24 cellular contexts compared by ENCODE assay signal in genomic region chr9:114641974-114642373, GRCh38. TPM values are rescaled to one million over a fixed set of nuclear protein-coding genes. Genes with fewer than 3 reads are reported as not detected.
DNase-seq lines count a peak whose midpoint lies in the region; ATAC-seq and TF ChIP-seq lines count a peak whose summit lies in the region.
"Had no signal": no experiment of that assay in that cellular context is flagged by ENCODE, and none has a peak within 500 bp of the region (broad histone marks: within the 10 kb centered on the region; RNA-seq: fewer than 3 reads in every experiment).

No MANE protein-coding gene starts in this region.

- no peak overlapping the region for H3K27ac ChIP-seq in H9 (ENCODE audit: insufficient read length, low read depth, low read length)
- H3K27ac ChIP-seq: esophagus squamous epithelium, KMS-11, pancreas, Peyer's patch, vagina had no signal

- H2AK5ac ChIP-seq in H9 (ENCODE audit: insufficient read length, low read length), result no peak overlapping the region

- no peaks in the 10 kb centered on the region for H3K4me1 ChIP-seq in H9 (ENCODE audit: insufficient read depth, low read length)
- H3K4me1 ChIP-seq: esophagus squamous epithelium, pancreas, Peyer's patch, vagina had no signal

- no peak for ATAC-seq in stimulated activated naive CD8-positive, alpha-beta T cell treated with anti-CD3 and anti-CD28 coated beads, Interleukin-15, Interleukin-2, amounts not matched to agents 100 U/mL and 50 U/mL, for 24 hours
- ATAC-seq in GM21447 (IDR thresholded peaks at IDR 0.05; ENCODE audit: unreplicated experiment), result no peak

- no peak overlapping the region for H3K4ac ChIP-seq in H9 (ENCODE audit: low read depth, low read length)

- no peak overlapping the region for H4K91ac ChIP-seq in H9 (ENCODE audit: insufficient read length, low read depth, low read length)

- H2BK120ac ChIP-seq in H9 (ENCODE audit: low read depth, low read length, poor library complexity, severe bottlenecking), result no peak overlapping the region

- H2AFZ ChIP-seq in H9 (ENCODE audit: low read length), result no peak overlapping the region

- no peak overlapping the region for H3T11ph ChIP-seq in H9 (ENCODE audit: low read length)

- no peak overlapping the region for H3K56ac ChIP-seq in H9 (ENCODE audit: insufficient read length, low read depth, low read length)

- no peaks in the 10 kb centered on the region for H3K27me3 Mint-ChIP-seq in stimulated activated naive CD8-positive, alpha-beta T cell treated with anti-CD3 and anti-CD28 coated beads, Interleukin-15, Interleukin-2, amounts not matched to agents 100 ng/mL and 50 ng/mL, for 24 hours
- H3K27me3 Mint-ChIP-seq in dendritic cell treated with granulocyte-macrophage colony-stimulating factor and Interleukin-4, amounts not matched to agents 40 ng/mL and 50 ng/mL, for 4 days, result no peaks in the 10 kb centered on the region
- H3K27me3 Mint-ChIP-seq in H9 (ENCODE audit: low read depth) (no peaks in the 10 kb centered on the region), osteocyte (ENCODE audit: unreplicated experiment) (no peaks in the 10 kb centered on the region)

- H2BK15ac ChIP-seq in H9 (ENCODE audit: low read depth, low read length), result no peak overlapping the region

- no peaks in the 10 kb centered on the region for H3K9me3 Mint-ChIP-seq in stimulated activated naive CD8-positive, alpha-beta T cell treated with anti-CD3 and anti-CD28 coated beads, Interleukin-15, Interleukin-2, amounts not matched to agents 100 ng/mL and 50 ng/mL, for 24 hours
- H3K9me3 Mint-ChIP-seq in dendritic cell treated with granulocyte-macrophage colony-stimulating factor and Interleukin-4, amounts not matched to agents 40 ng/mL and 50 ng/mL, for 4 days, result peaks cover 5% of the 10 kb centered on the region
- H3K9me3 Mint-ChIP-seq in H9 (peaks cover under 1 to 2% of the 10 kb centered on the region in 2 experiments; a peak in 2 of 5 replicates), osteocyte (ENCODE audit: unreplicated experiment) (peaks cover 2% of the 10 kb centered on the region)
- H3K9me3 Mint-ChIP-seq: activated T-helper 2 cell treated with anti-CD3 and anti-CD28 coated beads, Interferon-gamma antibody, Interleukin-2, Interleukin-4, amounts not matched to agents 10 μg/mL and 5 μg/mL and 100 μg/mL, durations not matched to agents 14 hours and 24 hours and 36 hours had no signal

- no peak for TF ChIP-seq POLR2A in NB4 (IDR thresholded peaks at IDR 0.05; ENCODE audit: extremely low read depth, insufficient read length)

- H3K79me1 ChIP-seq in H9 (ENCODE audit: insufficient read depth, low read depth, low read length, poor library complexity, severe bottlenecking), result no peaks in the 10 kb centered on the region

- H4K5ac ChIP-seq in H9 (ENCODE audit: insufficient read length, low read depth, low read length), result no peak overlapping the region

- H3K23me2 ChIP-seq in H9 (ENCODE audit: insufficient read length, low read depth, low read length, poor library complexity, severe bottlenecking), result no peaks in the 10 kb centered on the region

- WGBS in H9 (ENCODE audit: extremely low coverage, insufficient read length, low lambda C conversion rate), result no CpG with 5 or more reads among the region's 1 CpG

- no peak overlapping the region for H2BK20ac ChIP-seq in H9 (ENCODE audit: low read depth, low read length, poor library complexity, severe bottlenecking)

- H3K27ac Mint-ChIP-seq in stimulated activated naive CD8-positive, alpha-beta T cell treated with anti-CD3 and anti-CD28 coated beads, Interleukin-15, Interleukin-2, amounts not matched to agents 100 ng/mL and 50 ng/mL, for 24 hours, result peak overlapping the region; percentile 60
- H3K27ac Mint-ChIP-seq in dendritic cell treated with granulocyte-macrophage colony-stimulating factor and Interleukin-4, amounts not matched to agents 40 ng/mL and 50 ng/mL, for 4 days, result peak overlapping the region; percentile 39
- H3K27ac Mint-ChIP-seq in H9 (no peak overlapping the region), osteocyte (ENCODE audit: unreplicated experiment) (no peak overlapping the region)
- H3K27ac Mint-ChIP-seq: activated T-helper 2 cell treated with anti-CD3 and anti-CD28 coated beads, Interferon-gamma antibody, Interleukin-2, Interleukin-4, amounts not matched to agents 10 μg/mL and 5 μg/mL and 100 μg/mL, durations not matched to agents 14 hours and 24 hours and 36 hours had no signal

- H3K14ac ChIP-seq in H9 (ENCODE audit: insufficient read depth, low read length), result no peak overlapping the region

- H3K9me3 ChIP-seq in H9 (ENCODE audit: control insufficient read depth, low read depth, low read length), result no peaks in the 10 kb centered on the region
- H3K9me3 ChIP-seq: esophagus squamous epithelium, pancreas, Peyer's patch, vagina had no signal

- intact Hi-C loops in dendritic cell treated with granulocyte-macrophage colony-stimulating factor and Interleukin-4, amounts not matched to agents 40 ng/mL and 50 ng/mL, for 4 days (cut with micrococcal nuclease), result no loop called here

- H3K27me3 ChIP-seq in H9 (ENCODE audit: insufficient read depth, low read length), result no peaks in the 10 kb centered on the region
- H3K27me3 ChIP-seq: esophagus squamous epithelium, pancreas, Peyer's patch, vagina had no signal

- H3K18ac ChIP-seq in H9 (ENCODE audit: insufficient read length, low read depth, low read length), result no peak overlapping the region

- H3K23ac ChIP-seq in H9 (ENCODE audit: insufficient read length, low read depth, low read length), result no peak overlapping the region

- no peak for DNase-seq in stimulated activated naive CD8-positive, alpha-beta T cell treated with anti-CD3 and anti-CD28 coated beads, Interleukin-15, Interleukin-2, amounts not matched to agents 100 U/mL and 50 U/mL, for 24 hours
- DNase-seq in NB4 (ENCODE audit: low read depth) (peak; percentile 81), H9 (no peak), osteocyte (ENCODE audit: extremely low spot score, unreplicated experiment) (no peak)
- no peak for DNase-seq in activated CD4-positive, CD25-positive, alpha-beta regulatory T cell (lab: John Stamatoyannopoulos, UW)
- DNase-seq: activated CD4-positive, alpha-beta T cell treated with anti-CD3 and anti-CD28 coated beads, Interleukin-2, amount 50 U/mL, for 48 hours; central memory CD4-positive, alpha-beta T cell; esophagus squamous epithelium; H7; NCI-H2171; NCI-H748 treated with DMSO at 0.1 percent for 48 hours; pancreas; stimulated activated CD4-positive, alpha-beta T cell treated with anti-CD3 and anti-CD28 coated beads, Interleukin-1b, Interleukin-23, amount 100 ng/mL, for 48 hours; SW 1271 had no signal

- H2BK12ac ChIP-seq in H9 (ENCODE audit: insufficient read length, low read depth, low read length), result no peak overlapping the region

- H4K20me1 ChIP-seq in H9 (ENCODE audit: control insufficient read depth, insufficient read depth, insufficient read length), result no peaks in the 10 kb centered on the region

- no peak overlapping the region for H3K4me3 ChIP-seq in NB4 (ENCODE audit: low read depth, low read length)
- H3K4me3 ChIP-seq: esophagus squamous epithelium, pancreas, Peyer's patch, vagina had no signal

- H3K4me2 ChIP-seq in H9 (ENCODE audit: insufficient read depth, insufficient read length, low read length), result no peak overlapping the region
- H3K4me2 ChIP-seq: KMS-11 had no signal

- H4K8ac ChIP-seq in H9 (replicated peaks; ENCODE audit: insufficient read length, low read depth, low read length), result no peak overlapping the region

- H3K36me3 Mint-ChIP-seq in stimulated activated naive CD8-positive, alpha-beta T cell treated with anti-CD3 and anti-CD28 coated beads, Interleukin-15, Interleukin-2, amounts not matched to agents 100 ng/mL and 50 ng/mL, for 24 hours (ENCODE audit: low read depth), result peaks cover 67% of the 10 kb centered on the region
- H3K36me3 Mint-ChIP-seq in dendritic cell treated with granulocyte-macrophage colony-stimulating factor and Interleukin-4, amounts not matched to agents 40 ng/mL and 50 ng/mL, for 4 days (ENCODE audit: low read depth), result peaks cover 72% of the 10 kb centered on the region
- H3K36me3 Mint-ChIP-seq in H9 (ENCODE audit: insufficient read depth in 1 of 3, low read depth in 3 of 3), result peaks cover 22 to 39% (median 22%) of the 10 kb centered on the region in 3 experiments
- H3K36me3 Mint-ChIP-seq in osteocyte (ENCODE audit: unreplicated experiment), result peaks cover 61% of the 10 kb centered on the region

- TF ChIP-seq CTCF in NB4 (IDR thresholded peaks at IDR 0.05; ENCODE audit: low read depth, low read length) (no peak), H9 (conservative IDR thresholded peaks at IDR 0.05) (no peak), osteocyte (IDR thresholded peaks at IDR 0.05) (no peak)

- no peak overlapping the region for H3K4me3 Mint-ChIP-seq in stimulated activated naive CD8-positive, alpha-beta T cell treated with anti-CD3 and anti-CD28 coated beads, Interleukin-15, Interleukin-2, amounts not matched to agents 100 ng/mL and 50 ng/mL, for 24 hours
- no peak overlapping the region for H3K4me3 Mint-ChIP-seq in dendritic cell treated with granulocyte-macrophage colony-stimulating factor and Interleukin-4, amounts not matched to agents 40 ng/mL and 50 ng/mL, for 4 days
- H3K4me3 Mint-ChIP-seq in H9 (no peak overlapping the region), osteocyte (ENCODE audit: unreplicated experiment) (no peak overlapping the region)

- no peak overlapping the region for H2BK5ac ChIP-seq in H9 (ENCODE audit: insufficient read length, low read length)

- H3K79me2 ChIP-seq in H9 (ENCODE audit: insufficient read depth, low read length), result no peaks in the 10 kb centered on the region

- peaks cover 5% of the 10 kb centered on the region for H3K4me1 Mint-ChIP-seq in stimulated activated naive CD8-positive, alpha-beta T cell treated with anti-CD3 and anti-CD28 coated beads, Interleukin-15, Interleukin-2, amounts not matched to agents 100 ng/mL and 50 ng/mL, for 24 hours (ENCODE audit: low read depth)
- peaks cover 13% of the 10 kb centered on the region for H3K4me1 Mint-ChIP-seq in dendritic cell treated with granulocyte-macrophage colony-stimulating factor and Interleukin-4, amounts not matched to agents 40 ng/mL and 50 ng/mL, for 4 days (ENCODE audit: low read depth)
- H3K4me1 Mint-ChIP-seq in H9 (no peaks in the 10 kb centered on the region), osteocyte (ENCODE audit: unreplicated experiment) (no peaks in the 10 kb centered on the region)

- no peak overlapping the region for H3K9ac ChIP-seq in H9 (ENCODE audit: extremely low read depth, insufficient read length, low read length)
- H3K9ac ChIP-seq: KMS-11 had no signal

RNA-seq across cellular contexts. Expression of gene TEX53, which starts 15.6 kb away (rescaled TPM):
- total RNA-seq in H9 (2021) (not detected in 2 replicates), osteocyte (not detected in 2 replicates)
- total RNA-seq: activated T-helper 2 cell treated with anti-CD3 and anti-CD28 coated beads, Interferon-gamma antibody, Interleukin-2, Interleukin-4, amounts not matched to agents 10 μg/mL and 5 μg/mL and 100 μg/mL, durations not matched to agents 14 hours and 24 hours and 36 hours; esophagus squamous epithelium; glomerular endothelial cell; H7; liver; pancreas; Peyer's patch; subcutaneous adipose tissue; vagina had no signal

RNA-seq across cellular contexts. Expression of gene TMEM268, which starts 30.9 kb away (rescaled TPM):
- total RNA-seq in H9 (2021), result 9.8 TPM in 2 replicates
- total RNA-seq in osteocyte, result 15.9 and 16.1 TPM in 2 replicates

RNA-seq across cellular contexts. Expression of gene TEX48, which starts 40.0 kb away (rescaled TPM):
- total RNA-seq in H9 (2021) (not detected in 2 replicates), osteocyte (not detected in 2 replicates)
- total RNA-seq: esophagus squamous epithelium, glomerular endothelial cell, H7, liver, pancreas, Peyer's patch, subcutaneous adipose tissue, vagina had no signal

RNA-seq across cellular contexts. Expression of gene ATP6V1G1, which starts 54.4 kb away (rescaled TPM):
- total RNA-seq in H9 (2021), result 119 and 120 TPM in 2 replicates
- 118 and 123 TPM in 2 replicates for total RNA-seq in osteocyte

Comparison
In these comparisons a context has a peak if more than half of its experiments do, and no peak if none do; other contexts are left out.
1. H3K27ac Mint-ChIP-seq: peak in stimulated activated naive CD8-positive, alpha-beta T cell treated with anti-CD3 and anti-CD28 coated beads, Interleukin-15, Interleukin-2, amounts not matched to agents 100 ng/mL and 50 ng/mL, for 24 hours (single experiment) and dendritic cell treated with granulocyte-macrophage colony-stimulating factor and Interleukin-4, amounts not matched to agents 40 ng/mL and 50 ng/mL, for 4 days (single experiment); none in H9 (0 of 3) and osteocyte (single experiment).